Comparison of ENCODE assay signal across 2 cellular contexts in genomic region chr20:31731321-31731717, GRCh38.
TF ChIP-seq lines count a peak whose summit lies in the region.

No MANE protein-coding gene starts in this region.

TF ChIP-seq in HCT116, 20 proteins besides CTCF, POLR2A, EP300 and RAD21:
- TF ChIP-seq POLR2AphosphoS5 (IDR thresholded peaks at IDR 0.05; ENCODE audit: low read depth, low read length) (no peak), MAX (IDR thresholded peaks at IDR 0.05) (no peak), ATF3 (IDR thresholded peaks at IDR 0.05) (no peak), SP1 (IDR thresholded peaks at IDR 0.05; ENCODE audit: low read depth) (no peak), EZH2phosphoT487 (IDR thresholded peaks at IDR 0.05; ENCODE audit: borderline replicate concordance) (no peak)
- TF ChIP-seq, protein P1, sequence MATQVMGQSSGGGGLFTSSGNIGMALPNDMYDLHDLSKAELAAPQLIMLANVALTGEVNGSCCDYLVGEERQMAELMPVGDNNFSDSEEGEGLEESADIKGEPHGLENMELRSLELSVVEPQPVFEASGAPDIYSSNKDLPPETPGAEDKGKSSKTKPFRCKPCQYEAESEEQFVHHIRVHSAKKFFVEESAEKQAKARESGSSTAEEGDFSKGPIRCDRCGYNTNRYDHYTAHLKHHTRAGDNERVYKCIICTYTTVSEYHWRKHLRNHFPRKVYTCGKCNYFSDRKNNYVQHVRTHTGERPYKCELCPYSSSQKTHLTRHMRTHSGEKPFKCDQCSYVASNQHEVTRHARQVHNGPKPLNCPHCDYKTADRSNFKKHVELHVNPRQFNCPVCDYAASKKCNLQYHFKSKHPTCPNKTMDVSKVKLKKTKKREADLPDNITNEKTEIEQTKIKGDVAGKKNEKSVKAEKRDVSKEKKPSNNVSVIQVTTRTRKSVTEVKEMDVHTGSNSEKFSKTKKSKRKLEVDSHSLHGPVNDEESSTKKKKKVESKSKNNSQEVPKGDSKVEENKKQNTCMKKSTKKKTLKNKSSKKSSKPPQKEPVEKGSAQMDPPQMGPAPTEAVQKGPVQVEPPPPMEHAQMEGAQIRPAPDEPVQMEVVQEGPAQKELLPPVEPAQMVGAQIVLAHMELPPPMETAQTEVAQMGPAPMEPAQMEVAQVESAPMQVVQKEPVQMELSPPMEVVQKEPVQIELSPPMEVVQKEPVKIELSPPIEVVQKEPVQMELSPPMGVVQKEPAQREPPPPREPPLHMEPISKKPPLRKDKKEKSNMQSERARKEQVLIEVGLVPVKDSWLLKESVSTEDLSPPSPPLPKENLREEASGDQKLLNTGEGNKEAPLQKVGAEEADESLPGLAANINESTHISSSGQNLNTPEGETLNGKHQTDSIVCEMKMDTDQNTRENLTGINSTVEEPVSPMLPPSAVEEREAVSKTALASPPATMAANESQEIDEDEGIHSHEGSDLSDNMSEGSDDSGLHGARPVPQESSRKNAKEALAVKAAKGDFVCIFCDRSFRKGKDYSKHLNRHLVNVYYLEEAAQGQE (IDR thresholded peaks at IDR 0.05; ENCODE audit: low read depth), result no peak
TF ChIP-seq in HCT116: peak in this region for 0.

TF ChIP-seq in K562, 482 proteins besides CTCF, POLR2A, EP300 and RAD21:
- TF ChIP-seq FOXK2 (conservative IDR thresholded peaks at IDR 0.05 in 1 of 2, IDR thresholded peaks at IDR 0.05 in 1 of 2; ENCODE audit: low read depth in 2 of 2) (no peak), ARNT (IDR thresholded peaks at IDR 0.05) (no peak), ZC3H8 (IDR thresholded peaks at IDR 0.05) (no peak), ZNF561 (CRISPR knock-in tag; conservative IDR thresholded peaks at IDR 0.05) (no peak), MCM7 (IDR thresholded peaks at IDR 0.05) (no peak), ZNF551 (CRISPR knock-in tag; IDR thresholded peaks at IDR 0.05) (no peak), BCLAF1 (IDR thresholded peaks at IDR 0.05; ENCODE audit: borderline replicate concordance in 1 of 2, control insufficient read depth in 1 of 2, low read depth in 2 of 2, low read length in 1 of 2) (no peak), DMBX1 (CRISPR knock-in tag; IDR thresholded peaks at IDR 0.05; ENCODE audit: borderline replicate concordance) (no peak), SOX6 (IDR thresholded peaks at IDR 0.05) (no peak), ZSCAN29 (IDR thresholded peaks at IDR 0.05) (no peak), NR2C2 (CRISPR knock-in tag; IDR thresholded peaks at IDR 0.05) (no peak), NR2C2 (tag; IDR thresholded peaks at IDR 0.05) (no peak), LCOR (CRISPR knock-in tag; IDR thresholded peaks at IDR 0.05) (no peak), ZBTB12 (CRISPR knock-in tag; IDR thresholded peaks at IDR 0.05) (no peak), SAP30 (IDR thresholded peaks at IDR 0.05; ENCODE audit: borderline replicate concordance, insufficient read depth, low read depth, low read length, poor library complexity, severe bottlenecking) (no peak), HEY1 (CRISPR knock-in tag; IDR thresholded peaks at IDR 0.05; ENCODE audit: borderline replicate concordance) (no peak), TRIM25 (IDR thresholded peaks at IDR 0.05; ENCODE audit: borderline replicate concordance) (no peak), ZFX (CRISPR knock-in tag; IDR thresholded peaks at IDR 0.05) (no peak), ARID4B (CRISPR knock-in tag; IDR thresholded peaks at IDR 0.05) (no peak), CREB1 (IDR thresholded peaks at IDR 0.05) (no peak), CREB1 (CRISPR knock-in tag; IDR thresholded peaks at IDR 0.05) (no peak), ATF7 (IDR thresholded peaks at IDR 0.05) (no peak)
TF ChIP-seq in K562: peak in this region for 0.
